In the genomic region with DNA sequence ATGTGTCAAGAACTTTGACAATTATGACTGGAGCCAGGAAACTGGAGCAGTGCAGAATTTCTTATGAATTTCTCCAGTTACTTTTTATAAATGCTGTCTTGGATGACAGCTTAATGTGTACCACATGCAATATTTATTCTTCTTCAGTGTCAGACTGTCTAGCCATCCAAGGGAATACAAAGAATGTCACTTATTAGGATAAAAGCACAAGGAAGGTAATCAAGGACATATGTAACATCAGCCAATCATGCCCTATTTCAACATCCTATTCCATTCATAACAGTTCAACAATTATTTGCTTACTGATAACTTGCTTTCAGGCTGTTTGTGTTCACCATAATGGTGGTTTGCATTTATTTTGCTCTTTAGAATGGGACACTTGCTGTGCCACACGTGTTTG, we compare ENCODE assay signal across 2 cellular contexts.
TF ChIP-seq lines count a peak whose summit lies in the region.

No MANE protein-coding gene starts in this region.

TF ChIP-seq in HepG2, 621 proteins besides CTCF, POLR2A, EP300 and RAD21 (continued from another document and continues in another):
- TF ChIP-seq, protein P1, sequence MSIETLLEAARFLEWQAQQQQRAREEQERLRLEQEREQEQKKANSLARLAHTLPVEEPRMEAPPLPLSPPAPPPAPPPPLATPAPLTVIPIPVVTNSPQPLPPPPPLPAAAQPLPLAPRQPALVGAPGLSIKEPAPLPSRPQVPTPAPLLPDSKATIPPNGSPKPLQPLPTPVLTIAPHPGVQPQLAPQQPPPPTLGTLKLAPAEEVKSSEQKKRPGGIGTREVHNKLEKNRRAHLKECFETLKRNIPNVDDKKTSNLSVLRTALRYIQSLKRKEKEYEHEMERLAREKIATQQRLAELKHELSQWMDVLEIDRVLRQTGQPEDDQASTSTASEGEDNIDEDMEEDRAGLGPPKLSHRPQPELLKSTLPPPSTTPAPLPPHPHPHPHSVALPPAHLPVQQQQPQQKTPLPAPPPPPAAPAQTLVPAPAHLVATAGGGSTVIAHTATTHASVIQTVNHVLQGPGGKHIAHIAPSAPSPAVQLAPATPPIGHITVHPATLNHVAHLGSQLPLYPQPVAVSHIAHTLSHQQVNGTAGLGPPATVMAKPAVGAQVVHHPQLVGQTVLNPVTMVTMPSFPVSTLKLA (IDR thresholded peaks at IDR 0.05) = no peak
- TF ChIP-seq ZNF589 (CRISPR knock-in tag; conservative IDR thresholded peaks at IDR 0.05) (no peak), SMARCC2 (IDR thresholded peaks at IDR 0.05) (no peak), ISL2 (CRISPR knock-in tag; IDR thresholded peaks at IDR 0.05) (0 out of 2 replicates have a peak, but pooled peaks have one; percentile 51), CEBPG (CRISPR knock-in tag; IDR thresholded peaks at IDR 0.05) (peak; percentile 53), CEBPB (IDR thresholded peaks at IDR 0.05; ENCODE audit: borderline replicate concordance, low read depth, low read length) (0 out of 2 replicates have a peak, but pooled peaks have one; percentile 35), SETDB1 (CRISPR knock-in tag; IDR thresholded peaks at IDR 0.05; ENCODE audit: borderline replicate concordance) (no peak), NR2F1 (CRISPR knock-in tag; IDR thresholded peaks at IDR 0.05) (no peak), ZNF556 (CRISPR knock-in tag; IDR thresholded peaks at IDR 0.05; ENCODE audit: borderline replicate concordance) (no peak), ZNF383 (CRISPR knock-in tag; IDR thresholded peaks at IDR 0.05; ENCODE audit: borderline replicate concordance) (no peak), ZNF780A (CRISPR knock-in tag; IDR thresholded peaks at IDR 0.05) (no peak), ZNF549 (CRISPR knock-in tag; IDR thresholded peaks at IDR 0.05) (no peak), ZNF33A (CRISPR knock-in tag; IDR thresholded peaks at IDR 0.05; ENCODE audit: borderline replicate concordance) (no peak), ZNF431 (CRISPR knock-in tag; IDR thresholded peaks at IDR 0.05; ENCODE audit: borderline replicate concordance, low read depth) (no peak), ZNF577 (CRISPR knock-in tag; IDR thresholded peaks at IDR 0.05; ENCODE audit: borderline replicate concordance, low read depth) (no peak), ZNF878 (CRISPR knock-in tag; IDR thresholded peaks at IDR 0.05) (no peak), EZH2 (conservative IDR thresholded peaks at IDR 0.05; ENCODE audit: low read depth, low read length) (no peak), ZNF335 (CRISPR knock-in tag; IDR thresholded peaks at IDR 0.05) (no peak)
- TF ChIP-seq, protein P2, sequence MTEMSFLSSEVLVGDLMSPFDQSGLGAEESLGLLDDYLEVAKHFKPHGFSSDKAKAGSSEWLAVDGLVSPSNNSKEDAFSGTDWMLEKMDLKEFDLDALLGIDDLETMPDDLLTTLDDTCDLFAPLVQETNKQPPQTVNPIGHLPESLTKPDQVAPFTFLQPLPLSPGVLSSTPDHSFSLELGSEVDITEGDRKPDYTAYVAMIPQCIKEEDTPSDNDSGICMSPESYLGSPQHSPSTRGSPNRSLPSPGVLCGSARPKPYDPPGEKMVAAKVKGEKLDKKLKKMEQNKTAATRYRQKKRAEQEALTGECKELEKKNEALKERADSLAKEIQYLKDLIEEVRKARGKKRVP (CRISPR knock-in tag; IDR thresholded peaks at IDR 0.05) = peak in 1 of 2 experiments; percentile 75; a peak in 2 of 4 replicates
- TF ChIP-seq, protein P3, sequence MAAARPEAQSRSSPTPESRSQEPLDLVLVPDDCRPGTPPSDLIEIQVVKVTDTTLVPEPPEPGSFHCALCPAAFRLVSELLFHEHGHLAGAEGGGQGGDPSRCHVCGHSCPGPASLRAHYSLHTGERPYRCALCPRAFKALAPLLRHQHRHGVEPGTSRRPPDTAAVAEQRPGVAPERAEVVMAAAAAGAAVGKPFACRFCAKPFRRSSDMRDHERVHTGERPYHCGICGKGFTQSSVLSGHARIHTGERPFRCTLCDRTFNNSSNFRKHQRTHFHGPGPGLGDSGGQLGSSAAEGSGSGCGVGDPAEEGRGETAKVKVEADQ (CRISPR knock-in tag; IDR thresholded peaks at IDR 0.05; ENCODE audit: borderline replicate concordance) = no peak
- TF ChIP-seq, protein P4, sequence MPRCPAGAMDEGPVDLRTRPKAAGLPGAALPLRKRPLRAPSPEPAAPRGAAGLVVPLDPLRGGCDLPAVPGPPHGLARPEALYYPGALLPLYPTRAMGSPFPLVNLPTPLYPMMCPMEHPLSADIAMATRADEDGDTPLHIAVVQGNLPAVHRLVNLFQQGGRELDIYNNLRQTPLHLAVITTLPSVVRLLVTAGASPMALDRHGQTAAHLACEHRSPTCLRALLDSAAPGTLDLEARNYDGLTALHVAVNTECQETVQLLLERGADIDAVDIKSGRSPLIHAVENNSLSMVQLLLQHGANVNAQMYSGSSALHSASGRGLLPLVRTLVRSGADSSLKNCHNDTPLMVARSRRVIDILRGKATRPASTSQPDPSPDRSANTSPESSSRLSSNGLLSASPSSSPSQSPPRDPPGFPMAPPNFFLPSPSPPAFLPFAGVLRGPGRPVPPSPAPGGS (CRISPR knock-in tag; IDR thresholded peaks at IDR 0.05) = no peak

TF ChIP-seq in neural cell, 6 proteins besides CTCF, POLR2A, EP300 and RAD21 (continued from another document):
- TF ChIP-seq, protein P5, sequence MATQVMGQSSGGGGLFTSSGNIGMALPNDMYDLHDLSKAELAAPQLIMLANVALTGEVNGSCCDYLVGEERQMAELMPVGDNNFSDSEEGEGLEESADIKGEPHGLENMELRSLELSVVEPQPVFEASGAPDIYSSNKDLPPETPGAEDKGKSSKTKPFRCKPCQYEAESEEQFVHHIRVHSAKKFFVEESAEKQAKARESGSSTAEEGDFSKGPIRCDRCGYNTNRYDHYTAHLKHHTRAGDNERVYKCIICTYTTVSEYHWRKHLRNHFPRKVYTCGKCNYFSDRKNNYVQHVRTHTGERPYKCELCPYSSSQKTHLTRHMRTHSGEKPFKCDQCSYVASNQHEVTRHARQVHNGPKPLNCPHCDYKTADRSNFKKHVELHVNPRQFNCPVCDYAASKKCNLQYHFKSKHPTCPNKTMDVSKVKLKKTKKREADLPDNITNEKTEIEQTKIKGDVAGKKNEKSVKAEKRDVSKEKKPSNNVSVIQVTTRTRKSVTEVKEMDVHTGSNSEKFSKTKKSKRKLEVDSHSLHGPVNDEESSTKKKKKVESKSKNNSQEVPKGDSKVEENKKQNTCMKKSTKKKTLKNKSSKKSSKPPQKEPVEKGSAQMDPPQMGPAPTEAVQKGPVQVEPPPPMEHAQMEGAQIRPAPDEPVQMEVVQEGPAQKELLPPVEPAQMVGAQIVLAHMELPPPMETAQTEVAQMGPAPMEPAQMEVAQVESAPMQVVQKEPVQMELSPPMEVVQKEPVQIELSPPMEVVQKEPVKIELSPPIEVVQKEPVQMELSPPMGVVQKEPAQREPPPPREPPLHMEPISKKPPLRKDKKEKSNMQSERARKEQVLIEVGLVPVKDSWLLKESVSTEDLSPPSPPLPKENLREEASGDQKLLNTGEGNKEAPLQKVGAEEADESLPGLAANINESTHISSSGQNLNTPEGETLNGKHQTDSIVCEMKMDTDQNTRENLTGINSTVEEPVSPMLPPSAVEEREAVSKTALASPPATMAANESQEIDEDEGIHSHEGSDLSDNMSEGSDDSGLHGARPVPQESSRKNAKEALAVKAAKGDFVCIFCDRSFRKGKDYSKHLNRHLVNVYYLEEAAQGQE (IDR thresholded peaks at IDR 0.05; ENCODE audit: borderline replicate concordance) = peak; percentile 94
- TF ChIP-seq MXI1 (conservative IDR thresholded peaks at IDR 0.05; ENCODE audit: poor library complexity, severe bottlenecking) = peak; percentile 48
- TF ChIP-seq EZH2 (IDR thresholded peaks at IDR 0.05; ENCODE audit: borderline replicate concordance, insufficient read depth, low read length, poor library complexity, severe bottlenecking) = no peak
- TF ChIP-seq POLR2AphosphoS5 (IDR thresholded peaks at IDR 0.05) = peak; percentile 99
- no peak for TF ChIP-seq TAF1 (IDR thresholded peaks at IDR 0.05; ENCODE audit: low read depth)
